ENCODE assay signal across 8 cellular contexts in genomic region chr1:53393325-53393792, GRCh38.
DNase-seq lines count a peak whose midpoint lies in the region; ATAC-seq, FAIRE-seq and TF ChIP-seq lines count a peak whose summit lies in the region.

No MANE protein-coding gene starts in this region.

- dilution Hi-C loops in keratinocyte (cut with MboI; ENCODE audit: extremely low pct_ligation_motif_present, low sequenced_read_pairs): no loop called here

- H3K27me3 Mint-ChIP-seq in activated B cell treated with CpG ODN at 0.5 μM for 24 hours: peaks cover 2% of the 10 kb centered on the region

- H3K9me3 ChIP-seq in keratinocyte (ENCODE audit: control insufficient read depth, low read depth, low read length): no peaks in the 10 kb centered on the region

- H4K20me1 ChIP-seq in keratinocyte (ENCODE audit: control insufficient read depth, extremely low read depth, insufficient read depth, low read length): no peaks in the 10 kb centered on the region

- H3K4me1 Mint-ChIP-seq in activated B cell treated with CpG ODN at 0.5 μM for 24 hours: peaks cover 13% of the 10 kb centered on the region

- H3K4me3 ChIP-seq in AG10803 (ENCODE audit: low read length): no peak overlapping the region
- H3K4me3 ChIP-seq in bronchial epithelial cell (ENCODE audit: low read depth, low read length): no peak overlapping the region
- no peak overlapping the region for H3K4me3 ChIP-seq in keratinocyte (ENCODE audit: control insufficient read depth in 2 of 3, extremely low read depth in 1 of 3, insufficient read depth in 2 of 3, low read depth in 1 of 3, low read length in 3 of 3)

- H3K36me3 Mint-ChIP-seq in activated B cell treated with CpG ODN at 0.5 μM for 24 hours (ENCODE audit: low read depth): no peaks in the 10 kb centered on the region

- H3K9me1 ChIP-seq in keratinocyte (ENCODE audit: control insufficient read depth, extremely low read depth, insufficient read depth, low read length): no peaks in the 10 kb centered on the region

- H2AFZ ChIP-seq in keratinocyte (ENCODE audit: control insufficient read depth, low read length): no peak overlapping the region

- no peaks in the 10 kb centered on the region for H3K79me2 ChIP-seq in keratinocyte (ENCODE audit: control insufficient read depth, insufficient read depth, low read length)

- no peak overlapping the region for H3K4me3 Mint-ChIP-seq in activated B cell treated with CpG ODN at 0.5 μM for 24 hours

- H3K36me3 ChIP-seq in bronchial epithelial cell (ENCODE audit: control insufficient read depth, insufficient read depth, low read length) (no peaks in the 10 kb centered on the region), keratinocyte (ENCODE audit: control insufficient read depth in 2 of 2, extremely low read depth in 1 of 2, insufficient read depth in 2 of 2, low read length in 2 of 2) (no peaks in the 10 kb centered on the region)

- no peak overlapping the region for H3K4me2 ChIP-seq in keratinocyte (ENCODE audit: control insufficient read depth, extremely low read depth, insufficient read depth, low read depth, low read length)

- FAIRE-seq in bronchial epithelial cell (lab: Jason Lieb, UNC) (no peak), keratinocyte (lab: Jason Lieb, UNC) (peak; percentile 77)

- ATAC-seq in GM19351 (IDR thresholded peaks at IDR 0.05; ENCODE audit: unreplicated experiment) (peak; percentile 63), activated B cell treated with CpG ODN at 0.5 μM for 24 hours (ENCODE audit: low read depth) (peak; percentile 80), GM18861 (IDR thresholded peaks at IDR 0.05; ENCODE audit: unreplicated experiment) (no peak)

- H3K9ac ChIP-seq in keratinocyte (ENCODE audit: control insufficient read depth, extremely low read depth, insufficient read depth, low read length): no peak overlapping the region

- CTCF ChIA-PET in activated B cell treated with CpG ODN at 0.5 μM for 24 hours (lab: Charles Lee): interaction anchor here (0.5 to 12.3 kb wide), 23 partner anchors 10 to 342 kb away, joined by 3 to 214 read pairs (median 5); no protein-coding TSS in a partner anchor

- POLR2A ChIA-PET in activated B cell treated with CpG ODN at 0.5 μM for 24 hours (lab: Charles Lee): interaction anchor here (1.0 to 1.6 kb wide), 2 partner anchors 67 to 115 kb away, joined by 3 to 10 read pairs; no protein-coding TSS in a partner anchor

- H3K27me3 ChIP-seq in bronchial epithelial cell (ENCODE audit: control insufficient read depth, insufficient read depth, low read length) (peaks cover 3% of the 10 kb centered on the region), keratinocyte (ENCODE audit: control insufficient read depth, extremely low read depth, insufficient read depth, low read length) (peaks cover 18% of the 10 kb centered on the region)

- intact Hi-C loops in activated B cell treated with CpG ODN at 0.5 μM for 24 hours (cut with micrococcal nuclease): loop anchor here (1.0 kb wide), 2 partner anchors 65 to 115 kb away; partner anchors contain the start of gene LRP8

- no peak overlapping the region for H3K27ac ChIP-seq in keratinocyte (ENCODE audit: control insufficient read depth, insufficient read depth, low read length)

- H3K27ac Mint-ChIP-seq in activated B cell treated with CpG ODN at 0.5 μM for 24 hours: no peak overlapping the region

- H3K4me1 ChIP-seq in keratinocyte (ENCODE audit: control insufficient read depth, extremely low read depth, insufficient read depth, low read length): no peaks in the 10 kb centered on the region

- DNase-seq in AG10803 (ENCODE audit: low read depth) (peak; percentile 50), NCI-H2107 (lab: John Stamatoyannopoulos, UW) (peak; percentile 44), activated B cell treated with CpG ODN at 0.5 μM for 24 hours (peak; percentile 73), bronchial epithelial cell (ENCODE audit: low read depth) (peak; percentile 35), keratinocyte (ENCODE audit: low read depth, low spot score) (no peak)
- DNase-seq in stimulated activated CD4-positive, alpha-beta T cell treated with anti-CD3 and anti-CD28 coated beads, Interleukin-1b, Interleukin-23, amount 100 ng/mL, for 48 hours: peak; percentile 63

- TF ChIP-seq CTCF in AG10803 (conservative IDR thresholded peaks at IDR 0.05; ENCODE audit: low read length): peak; percentile 77
- peak; percentile 43 for TF ChIP-seq CTCF in activated B cell treated with CpG ODN at 0.5 μM for 24 hours (IDR thresholded peaks at IDR 0.05)
- TF ChIP-seq CTCF in bronchial epithelial cell (IDR thresholded peaks at IDR 0.05; ENCODE audit: insufficient read depth, low read length, severe bottlenecking): peak; percentile 86
- TF ChIP-seq CTCF in keratinocyte (optimal IDR thresholded peaks at IDR 0.05 in 1 of 3, IDR thresholded peaks at IDR 0.05 in 1 of 3, conservative IDR thresholded peaks at IDR 0.05 in 1 of 3; ENCODE audit: extremely low read depth in 1 of 3, insufficient read depth in 2 of 3, low read length in 3 of 3): peak; percentile 78 to 92 (median 83)

- H3K9me3 Mint-ChIP-seq in activated B cell treated with CpG ODN at 0.5 μM for 24 hours: no peaks in the 10 kb centered on the region
